In the genomic region with DNA sequence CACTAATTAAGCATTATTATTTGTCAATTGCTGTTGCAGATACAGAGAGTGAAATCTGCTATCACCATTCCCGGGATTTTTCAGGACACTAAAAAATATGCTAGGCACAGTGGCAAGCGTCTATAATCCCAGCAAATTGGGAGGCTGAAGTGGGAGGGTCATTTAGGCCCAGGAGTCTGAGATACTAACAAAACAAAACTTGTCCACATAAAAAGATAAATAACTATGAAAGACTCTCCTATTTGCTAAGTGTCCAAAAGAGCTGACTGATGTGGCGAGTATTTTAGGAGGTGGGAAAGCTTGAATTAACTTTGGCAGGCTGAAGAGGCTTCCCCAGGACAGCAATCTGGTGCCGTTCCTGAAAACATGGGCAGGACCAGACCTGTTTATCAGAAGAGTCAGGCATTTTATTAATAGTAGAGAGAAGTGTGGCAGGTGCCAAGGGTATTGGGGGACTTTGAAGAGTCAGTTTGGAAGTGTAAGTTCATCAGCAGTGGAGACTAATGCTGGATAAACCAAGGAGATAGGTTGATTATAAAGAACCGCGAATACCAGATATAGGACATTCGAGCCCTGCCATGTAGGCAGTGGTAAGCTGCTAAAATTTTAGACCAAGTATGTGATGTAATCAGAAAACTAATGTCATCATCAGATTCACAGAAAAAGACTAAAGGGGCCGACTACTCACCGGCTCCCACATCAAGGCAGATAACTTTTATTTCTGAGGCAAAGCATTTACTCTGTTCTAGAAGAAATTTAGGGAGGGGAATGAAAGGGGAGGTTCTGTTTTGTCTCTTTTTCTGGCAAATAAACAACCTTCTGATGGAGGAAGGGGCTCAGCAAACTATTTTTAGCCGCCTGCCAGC, we compare ENCODE assay signal across 17 cellular contexts.
"Had no signal": no experiment of that assay in that cellular context is flagged by ENCODE, and none has a peak within 500 bp of the region (broad histone marks: within the 10 kb centered on the region; RNA-seq: fewer than 3 reads in every experiment).

No MANE protein-coding gene starts in this region.

- DNase-seq: activated CD4-positive, alpha-beta T cell treated with anti-CD3 and anti-CD28 coated beads for 48 hours; activated CD8-positive, alpha-beta memory T cell treated with anti-CD3 and anti-CD28 coated beads, Interleukin-2, amount 50 U/mL, for 4 hours; activated CD8-positive, alpha-beta T cell treated with anti-CD3 and anti-CD28 coated beads, Interleukin-2, amount 10 ng/mL, durations not matched to agents 7 days and 5 days; activated naive CD8-positive, alpha-beta T cell treated with anti-CD3 and anti-CD28 coated beads for 36 hours; dermis blood vessel endothelial cell; effector memory CD8-positive, alpha-beta T cell; head of caudate nucleus; left colon; mammary epithelial cell; mucosa of descending colon; naive thymus-derived CD4-positive, alpha-beta T cell; sigmoid colon; stimulated activated CD4-positive, alpha-beta T cell treated with anti-CD3 and anti-CD28 coated beads, Interleukin-1b, Interleukin-23, amount 100 ng/mL, for 48 hours; stimulated activated naive CD8-positive, alpha-beta T cell treated with anti-CD3 and anti-CD28 coated beads, Interleukin-15, amount 100 ng/mL, for 72 hours; T-helper 2 cell had no signal

- H3K27me3 ChIP-seq: ovary, sigmoid colon had no signal

- H3K27ac ChIP-seq: sigmoid colon had no signal

- ATAC-seq: activated CD8-positive, alpha-beta T cell treated with anti-CD3 and anti-CD28 coated beads, Interleukin-2, amount 10 ng/mL, durations not matched to agents 7 days and 5 days; effector memory CD8-positive, alpha-beta T cell; left colon; mucosa of descending colon; naive thymus-derived CD4-positive, alpha-beta T cell; stimulated activated naive CD8-positive, alpha-beta T cell treated with anti-CD3 and anti-CD28 coated beads, Interleukin-15, amount 100 ng/mL, for 72 hours; WTC11 had no signal

- H3K4me3 ChIP-seq: mucosa of descending colon, ovary, sigmoid colon had no signal

- H3K9me3 ChIP-seq: mucosa of descending colon, ovary, sigmoid colon had no signal

- H3K36me3 ChIP-seq: ovary, sigmoid colon had no signal
